31 cellular contexts compared by ENCODE assay signal in the genomic region with DNA sequence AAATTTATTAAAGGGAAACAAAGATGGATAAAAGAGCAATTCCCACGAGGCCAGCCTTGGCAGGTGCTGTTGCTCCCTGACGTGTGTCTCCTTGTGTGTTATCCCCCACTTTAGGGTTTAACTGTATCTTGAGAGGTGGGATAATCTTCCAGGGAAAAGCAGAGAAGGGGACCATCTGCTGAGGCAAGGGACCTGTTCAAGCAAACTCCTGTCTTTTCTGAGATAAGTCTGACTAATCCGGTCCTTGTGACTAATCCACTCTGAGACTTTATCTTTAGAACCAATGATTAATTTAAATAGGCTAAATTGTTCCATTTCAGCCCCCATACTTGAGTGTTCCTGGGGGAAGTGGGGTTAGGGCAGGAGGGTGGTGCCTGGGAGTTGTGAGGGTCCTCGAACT.
DNase-seq lines count a peak whose midpoint lies in the region; ATAC-seq and TF ChIP-seq lines count a peak whose summit lies in the region.
"Had no signal": no experiment of that assay in that cellular context is flagged by ENCODE, and none has a peak within 500 bp of the region (broad histone marks: within the 10 kb centered on the region; RNA-seq: fewer than 3 reads in every experiment).

No MANE protein-coding gene starts in this region.

- no peaks in the 10 kb centered on the region for H3K4me1 Mint-ChIP-seq in stimulated activated naive CD8-positive, alpha-beta T cell treated with anti-CD3 and anti-CD28 coated beads, Interleukin-15, amount 100 ng/mL, for 72 hours
- H3K4me1 Mint-ChIP-seq: activated naive CD4-positive, alpha-beta T cell treated with anti-CD3 and anti-CD28 coated beads, Interleukin-2, amount 50 U/mL, for 24 hours; B cell; naive thymus-derived CD4-positive, alpha-beta T cell had no signal

- H3K9me3 Mint-ChIP-seq in stimulated activated naive CD8-positive, alpha-beta T cell treated with anti-CD3 and anti-CD28 coated beads, Interleukin-15, amount 100 ng/mL, for 72 hours, result no peaks in the 10 kb centered on the region
- H3K9me3 Mint-ChIP-seq: activated naive CD4-positive, alpha-beta T cell treated with anti-CD3 and anti-CD28 coated beads, Interleukin-2, amount 50 U/mL, for 24 hours; activated T-helper 2 cell treated with anti-CD3 and anti-CD28 coated beads, Interferon-gamma antibody, Interleukin-2, Interleukin-4, amounts not matched to agents 10 μg/mL and 5 μg/mL and 100 μg/mL, durations not matched to agents 14 hours and 24 hours and 36 hours; CD8-positive, alpha-beta T cell; effector memory CD8-positive, alpha-beta T cell; naive thymus-derived CD4-positive, alpha-beta T cell had no signal

- peak overlapping the region; percentile 3 for H3K27ac ChIP-seq in thymus (ENCODE audit: low read depth)
- H3K27ac ChIP-seq: lower lobe of right lung, Peyer's patch, prostate gland had no signal

- H3K27me3 ChIP-seq in thymus (ENCODE audit: control insufficient read depth, insufficient read depth), result no peaks in the 10 kb centered on the region
- H3K27me3 ChIP-seq: Peyer's patch had no signal

- H3K4me3 ChIP-seq in choroid plexus epithelial cell (ENCODE audit: low read depth, low read length), result no peak overlapping the region
- H3K4me3 ChIP-seq in thymus (ENCODE audit: low read length), result no peak overlapping the region
- H3K4me3 ChIP-seq: lower lobe of right lung, Peyer's patch, prostate gland had no signal

- 96% methylated on average over 4 of the region's 4 CpGs for WGBS in thymus

- H3K9me3 ChIP-seq in thymus (ENCODE audit: control insufficient read depth), result no peaks in the 10 kb centered on the region
- H3K9me3 ChIP-seq: lower lobe of right lung, Peyer's patch, prostate gland had no signal

- ATAC-seq in stimulated activated naive CD8-positive, alpha-beta T cell treated with anti-CD3 and anti-CD28 coated beads, Interleukin-15, Interleukin-2, amounts not matched to agents 100 U/mL and 50 U/mL, for 24 hours, result peak; percentile 75
- ATAC-seq in stimulated activated naive CD8-positive, alpha-beta T cell treated with anti-CD3 and anti-CD28 coated beads, Interleukin-15, amount 100 ng/mL, for 72 hours, result no peak
- ATAC-seq in HG02885 (IDR thresholded peaks at IDR 0.05; ENCODE audit: poor library complexity, unreplicated experiment) (no peak), HG02938 (IDR thresholded peaks at IDR 0.05; ENCODE audit: unreplicated experiment) (no peak)
- ATAC-seq: activated CD8-positive, alpha-beta T cell treated with anti-CD3 and anti-CD28 coated beads, Interleukin-2, amount 10 ng/mL, durations not matched to agents 7 days and 5 days; CD8-positive, alpha-beta T cell; effector memory CD8-positive, alpha-beta T cell; esophagus mucosa; lower lobe of right lung; naive thymus-derived CD4-positive, alpha-beta T cell; sciatic nerve had no signal

- no peaks in the 10 kb centered on the region for H3K36me3 ChIP-seq in thymus (ENCODE audit: control insufficient read depth, insufficient read depth)
- H3K36me3 ChIP-seq: lower lobe of right lung, Peyer's patch, prostate gland had no signal

- no peak overlapping the region for H3K4me3 Mint-ChIP-seq in stimulated activated naive CD8-positive, alpha-beta T cell treated with anti-CD3 and anti-CD28 coated beads, Interleukin-15, amount 100 ng/mL, for 72 hours
- H3K4me3 Mint-ChIP-seq: activated CD8-positive, alpha-beta T cell treated with anti-CD3 and anti-CD28 coated beads, Interleukin-2, amount 10 ng/mL, durations not matched to agents 7 days and 5 days; activated naive CD4-positive, alpha-beta T cell treated with anti-CD3 and anti-CD28 coated beads, Interleukin-2, amount 50 U/mL, for 24 hours; B cell; CD8-positive, alpha-beta T cell; effector memory CD8-positive, alpha-beta T cell; naive thymus-derived CD4-positive, alpha-beta T cell had no signal

- no peaks in the 10 kb centered on the region for H3K27me3 Mint-ChIP-seq in stimulated activated naive CD8-positive, alpha-beta T cell treated with anti-CD3 and anti-CD28 coated beads, Interleukin-15, amount 100 ng/mL, for 72 hours

- no peak for DNase-seq in stimulated activated naive CD8-positive, alpha-beta T cell treated with anti-CD3 and anti-CD28 coated beads, Interleukin-15, Interleukin-2, amounts not matched to agents 100 U/mL and 50 U/mL, for 24 hours
- DNase-seq in stimulated activated naive CD8-positive, alpha-beta T cell treated with anti-CD3 and anti-CD28 coated beads, Interleukin-15, amount 100 ng/mL, for 72 hours, result no peak
- DNase-seq in NCI-H82 treated with DMSO at 0.1 percent for 48 hours (lab: John Stamatoyannopoulos, UW; ENCODE audit: unreplicated experiment), result peak; percentile 99
- DNase-seq in choroid plexus epithelial cell (ENCODE audit: low read depth), result peak; percentile 12
- no peak for DNase-seq in UCSD-AML1 (lab: John Stamatoyannopoulos, UW; ENCODE audit: unreplicated experiment)
- DNase-seq: activated CD8-positive, alpha-beta T cell treated with anti-CD3 and anti-CD28 coated beads, Interleukin-2, amount 10 ng/mL, durations not matched to agents 7 days and 5 days; anterior cingulate cortex; CD8-positive, alpha-beta T cell; DMS 273 treated with DMSO at 0.1 percent for 48 hours; effector memory CD8-positive, alpha-beta T cell; foreskin melanocyte; lower lobe of right lung; naive thymus-derived CD4-positive, alpha-beta T cell; NCI-H1092 treated with DMSO at 0.1 percent for 48 hours; NCI-H1694 treated with DMSO at 0.1 percent for 48 hours; NCI-H2227 treated with DMSO at 0.1 percent for 48 hours; occipital lobe; Peyer's patch; SIG-M5; stimulated activated CD4-positive, alpha-beta T cell treated with anti-CD3 and anti-CD28 coated beads, Interleukin-12 subunit alpha, Interleukin-12 subunit beta, amount 100 ng/mL, for 4 hours; stimulated activated CD4-positive, alpha-beta T cell treated with anti-CD3 and anti-CD28 coated beads, Interleukin-4, amount 100 ng/mL, for 1 hour; trophoblast cell had no signal

- H3K4me1 ChIP-seq in thymus (ENCODE audit: control insufficient read depth, insufficient read depth, low read length), result no peaks in the 10 kb centered on the region
- H3K4me1 ChIP-seq: lower lobe of right lung, Peyer's patch, prostate gland had no signal

- no peak overlapping the region for H3K27ac Mint-ChIP-seq in stimulated activated naive CD8-positive, alpha-beta T cell treated with anti-CD3 and anti-CD28 coated beads, Interleukin-15, amount 100 ng/mL, for 72 hours
- H3K27ac Mint-ChIP-seq: activated CD8-positive, alpha-beta T cell treated with anti-CD3 and anti-CD28 coated beads, Interleukin-2, amount 10 ng/mL, durations not matched to agents 7 days and 5 days; activated naive CD4-positive, alpha-beta T cell treated with anti-CD3 and anti-CD28 coated beads, Interleukin-2, amount 50 U/mL, for 24 hours; activated T-helper 2 cell treated with anti-CD3 and anti-CD28 coated beads, Interferon-gamma antibody, Interleukin-2, Interleukin-4, amounts not matched to agents 10 μg/mL and 5 μg/mL and 100 μg/mL, durations not matched to agents 14 hours and 24 hours and 36 hours; B cell; CD8-positive, alpha-beta T cell; effector memory CD8-positive, alpha-beta T cell; naive thymus-derived CD4-positive, alpha-beta T cell had no signal

- TF ChIP-seq CTCF in choroid plexus epithelial cell (conservative IDR thresholded peaks at IDR 0.05; ENCODE audit: low read depth, low read length), result no peak

Comparison
In these comparisons a context has a peak if more than half of its experiments do, and no peak if none do; other contexts are left out.
1. DNase-seq: peak in NCI-H82 treated with DMSO at 0.1 percent for 48 hours (single experiment) and choroid plexus epithelial cell (single experiment); none in stimulated activated naive CD8-positive, alpha-beta T cell treated with anti-CD3 and anti-CD28 coated beads, Interleukin-15, Interleukin-2, amounts not matched to agents 100 U/mL and 50 U/mL, for 24 hours (single experiment), stimulated activated naive CD8-positive, alpha-beta T cell treated with anti-CD3 and anti-CD28 coated beads, Interleukin-15, amount 100 ng/mL, for 72 hours (0 of 2) and UCSD-AML1 (single experiment).